9 cellular contexts compared by ENCODE assay signal in the genomic region with DNA sequence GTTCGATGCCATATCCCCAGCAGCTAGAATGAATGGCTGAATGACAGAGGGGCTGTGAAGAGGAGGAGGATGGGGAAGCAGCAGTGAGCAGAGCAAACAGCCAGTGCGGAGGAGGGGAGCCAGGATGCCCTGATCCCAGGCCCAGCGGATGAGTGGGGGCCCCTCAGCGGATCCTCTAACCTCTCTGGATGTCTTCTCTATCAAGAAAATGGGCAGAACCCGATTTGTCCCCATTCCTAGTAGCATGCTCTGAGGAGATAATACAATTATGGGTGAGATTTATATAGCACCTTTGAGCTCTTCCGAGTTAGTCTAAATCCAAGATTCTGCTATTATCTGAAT. TPM values are rescaled to one million over a fixed set of nuclear protein-coding genes. Genes with fewer than 3 reads are reported as not detected.
DNase-seq lines count a peak whose midpoint lies in the region; ATAC-seq and TF ChIP-seq lines count a peak whose summit lies in the region.
"Had no signal": no experiment of that assay in that cellular context is flagged by ENCODE, and none has a peak within 500 bp of the region (broad histone marks: within the 10 kb centered on the region; RNA-seq: fewer than 3 reads in every experiment).

No MANE protein-coding gene starts in this region.

- DNase-seq in heart left ventricle, result peak in 1 of 5 donors; percentile 34
- DNase-seq in left ventricle myocardium superior, result no peak
- no peak for DNase-seq in colonic mucosa
- DNase-seq in uterus, result no peak
- no peak for DNase-seq in medulla oblongata (ENCODE audit: extremely low spot score)
- no peak for DNase-seq in NK-92 treated with Interleukin-12 subunit alpha and Interleukin-12 subunit beta, amount 100 ng/mL, for 24 hours (lab: John Stamatoyannopoulos, UW)
- DNase-seq in retina, result no peak
- DNase-seq: NCI-H1694 had no signal

- H3K27me3 ChIP-seq in heart left ventricle, result no peaks in the 10 kb centered on the region
- H3K27me3 ChIP-seq in colonic mucosa, result no peaks in the 10 kb centered on the region
- H3K27me3 ChIP-seq in muscle layer of colon (ENCODE audit: control insufficient read depth in 1 of 2, insufficient read depth in 2 of 2, low read length in 2 of 2), result no peaks in the 10 kb centered on the region
- H3K27me3 ChIP-seq in uterus, result no peaks in the 10 kb centered on the region

- H3K9ac ChIP-seq in colonic mucosa (ENCODE audit: low read depth in 2 of 2, low read length in 2 of 2), result peak overlapping the region in 1 of 2 donors; percentile 65
- H3K9ac ChIP-seq in muscle layer of colon (ENCODE audit: low read length), result peak overlapping the region; percentile 55

- intact Hi-C loops in heart left ventricle (cut with DNase I), result loop anchor here in 1 of 10 donors (1.0 kb wide), 1 partner anchor 34 kb away; the partner anchor contains the start of gene PXN
- intact Hi-C loops in left ventricle myocardium superior (cut with micrococcal nuclease), result no loop called here
- intact Hi-C loops in colonic mucosa (cut with DNase I), result no loop called here
- intact Hi-C loops in uterus (cut with DNase I; ENCODE audit: low total_unique reads), result no loop called here

- TF ChIP-seq POLR2A in heart left ventricle (IDR thresholded peaks at IDR 0.05) (no peak), uterus (IDR thresholded peaks at IDR 0.05) (no peak)

- H3K4me3 ChIP-seq in heart left ventricle, result peak overlapping the region in 6 of 12 donors; percentile 0 to 24 (median 14)
- no peak overlapping the region for H3K4me3 ChIP-seq in colonic mucosa
- H3K4me3 ChIP-seq in muscle layer of colon (ENCODE audit: low read depth in 1 of 2, low read length in 2 of 2), result peak overlapping the region; percentile 15 to 25
- no peak overlapping the region for H3K4me3 ChIP-seq in uterus

- H3K36me3 ChIP-seq in heart left ventricle, result peaks cover 0 to 12% (median 7%) of the 10 kb centered on the region in 9 donors
- H3K36me3 ChIP-seq in colonic mucosa, result no peaks in the 10 kb centered on the region
- H3K36me3 ChIP-seq in muscle layer of colon (ENCODE audit: insufficient read depth, low read length), result peaks cover 6% of the 10 kb centered on the region
- H3K36me3 ChIP-seq in uterus, result no peaks in the 10 kb centered on the region

- H3K27ac ChIP-seq in heart left ventricle (peak overlapping the region; percentile 61 to 97 (median 92)), colonic mucosa (peak overlapping the region; percentile 86), muscle layer of colon (ENCODE audit: low read depth, low read length) (peak overlapping the region; percentile 95), uterus (peak overlapping the region; percentile 93 to 97)

- TF ChIP-seq CTCF in heart left ventricle (IDR thresholded peaks at IDR 0.05) (no peak), colonic mucosa (IDR thresholded peaks at IDR 0.05) (no peak), uterus (IDR thresholded peaks at IDR 0.05) (no peak)

- no peak for ATAC-seq in heart left ventricle
- no peak for ATAC-seq in left ventricle myocardium superior

- H3K9me3 ChIP-seq in heart left ventricle, result no peaks in the 10 kb centered on the region
- H3K9me3 ChIP-seq in colonic mucosa, result no peaks in the 10 kb centered on the region
- H3K9me3 ChIP-seq in muscle layer of colon (ENCODE audit: low read length), result no peaks in the 10 kb centered on the region
- H3K9me3 ChIP-seq in uterus, result no peaks in the 10 kb centered on the region

- H3K4me1 ChIP-seq in heart left ventricle (peaks cover 52 to 100% (median 94%) of the 10 kb centered on the region in 12 donors), colonic mucosa (peaks cover 59% of the 10 kb centered on the region), muscle layer of colon (ENCODE audit: insufficient read depth, low read length) (peaks cover 89% of the 10 kb centered on the region), uterus (peaks cover 53 to 55% of the 10 kb centered on the region in 2 donors)

- WGBS in heart left ventricle, 4 donors, result 20 to 30% (median 23%) methylated on average over 6 of the region's 6 CpGs

RNA-seq across cellular contexts. Expression of gene RPLP0, which starts 30.0 kb away (rescaled TPM):
- total RNA-seq in heart left ventricle (1,000 to 10,000 TPM in 3 of 9 donors, 100 to 1,000 TPM in 6; 487 to 1,330 (median 861) TPM), left ventricle myocardium superior (674 TPM), colonic mucosa (1,000 to 10,000 TPM; 1,834 to 2,096 TPM), uterus (1,000 to 10,000 TPM; 1,775 to 3,691 (median 3,260) TPM)
- 1,000 to 10,000 TPM in 1 of 2 donors, 100 to 1,000 TPM in 1; 692 to 3,248 TPM for polyA plus RNA-seq in heart left ventricle

RNA-seq across cellular contexts. Expression of gene PXN, which starts 34.6 kb away (rescaled TPM):
- total RNA-seq in heart left ventricle, result 100 to 1,000 TPM in 1 of 9 donors, 10 to 100 TPM in 8; 34.3 to 103 (median 69.9) TPM
- 10 to 100 TPM; 58.7 to 90.5 TPM for polyA plus RNA-seq in heart left ventricle
- 65.9 TPM for total RNA-seq in left ventricle myocardium superior
- 100 to 1,000 TPM; 133 to 142 TPM for total RNA-seq in colonic mucosa
- 100 to 1,000 TPM in 1 of 4 donors, 10 to 100 TPM in 3; 29.6 to 211 (median 41.2) TPM for total RNA-seq in uterus

RNA-seq across cellular contexts. Expression of gene GCN1, which starts 36.4 kb away (rescaled TPM):
- total RNA-seq in heart left ventricle (10 to 100 TPM; 24.4 to 51.7 (median 34.6) TPM), left ventricle myocardium superior (33.3 TPM), colonic mucosa (100 to 1,000 TPM in 1 of 2 donors, 10 to 100 TPM in 1; 53.4 to 144 TPM), uterus (100 to 1,000 TPM in 1 of 4 donors, 10 to 100 TPM in 3; 50.5 to 106 (median 64.3) TPM)
- polyA plus RNA-seq in heart left ventricle, result 10 to 100 TPM in 1 of 2 donors, 1 to 10 TPM in 1; 7.2 to 26.7 TPM

Comparison
In these comparisons a context has a peak if more than half of its experiments do, and no peak if none do; other contexts are left out.
1. H3K4me3 ChIP-seq: peak in muscle layer of colon (2 of 2); none in colonic mucosa (single experiment) and uterus (0 of 2).
2. Peak in every context shown above with its lines, with median percentiles within 50 percentile points of each other: H3K27ac ChIP-seq.